In the genomic region with DNA sequence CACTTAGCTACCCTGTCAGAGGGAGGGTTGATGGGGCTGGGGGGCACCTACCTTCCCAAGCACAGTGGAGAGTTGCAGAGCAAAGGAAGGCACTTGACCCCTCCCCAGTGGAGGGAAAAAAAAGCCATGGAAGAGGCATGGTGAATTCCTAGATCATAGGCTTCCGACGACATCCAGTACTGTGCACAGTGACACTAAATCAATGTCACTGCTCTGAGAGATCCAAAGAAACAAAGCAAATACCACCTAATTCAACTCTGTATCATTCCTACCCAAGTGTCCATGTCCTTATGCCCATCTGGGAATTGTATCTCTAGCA, we compare ENCODE assay signal across 22 cellular contexts.
A peak's percentile ranks its signal among the peaks of the same experiment; 100 is the strongest.
DNase-seq lines count a peak whose midpoint lies in the region; TF ChIP-seq lines count a peak whose summit lies in the region.
"Had no signal": no experiment of that assay in that cellular context is flagged by ENCODE, and none has a peak within 500 bp of the region (broad histone marks: within the 10 kb centered on the region; RNA-seq: fewer than 3 reads in every experiment).

No MANE protein-coding gene starts in this region.

- H3F3A ChIP-seq in neural progenitor cell (ENCODE audit: low read depth): no peaks in the 10 kb centered on the region

- H3K9me3 ChIP-seq in esophagus (ENCODE audit: control insufficient read depth in 2 of 2, insufficient read depth in 1 of 2, low read depth in 1 of 2, low read length in 1 of 2): no peaks in the 10 kb centered on the region
- no peaks in the 10 kb centered on the region for H3K9me3 ChIP-seq in neural progenitor cell (ENCODE audit: low read depth)
- H3K9me3 ChIP-seq: A549; BE2C; BLaER1 treated with 17β-estradiol and CSF1 and Interleukin-3, amounts not matched to agents 10 nM and 100 nM; Caco-2 had no signal

- H3K4me2 ChIP-seq in neural progenitor cell: no peak overlapping the region
- H3K4me2 ChIP-seq: A549, GM23338 had no signal

- peaks cover 19% of the 10 kb centered on the region for H3K36me3 Mint-ChIP-seq in Calu3 (ENCODE audit: insufficient read depth, unreplicated experiment)
- H3K36me3 Mint-ChIP-seq in neural progenitor cell: no peaks in the 10 kb centered on the region
- H3K36me3 Mint-ChIP-seq: CD8-positive, alpha-beta T cell had no signal

- no TSS peak for BruUV-seq in Calu3 (replicated peaks; lab: Mats Ljungman, UMichigan)

- H3K27me3 Mint-ChIP-seq in Calu3 (ENCODE audit: unreplicated experiment) (no peaks in the 10 kb centered on the region), neural progenitor cell (ENCODE audit: insufficient read depth, low read depth) (peaks cover 2% of the 10 kb centered on the region)

- no peak overlapping the region for H2AFZ ChIP-seq in neural progenitor cell (replicated peaks)
- H2AFZ ChIP-seq: GM23338 had no signal

- H3K4me1 Mint-ChIP-seq in Calu3 (ENCODE audit: low read depth, unreplicated experiment) (peaks cover 48% of the 10 kb centered on the region), neural progenitor cell (peaks cover 32% of the 10 kb centered on the region)

- H3K9me3 Mint-ChIP-seq in Calu3 (ENCODE audit: low read depth, unreplicated experiment) (no peaks in the 10 kb centered on the region), neural progenitor cell (no peaks in the 10 kb centered on the region)
- H3K9me3 Mint-ChIP-seq: CD8-positive, alpha-beta T cell had no signal

- H3K9ac ChIP-seq in neural progenitor cell: no peak overlapping the region

- no peak for TF ChIP-seq CTCF in Calu3 (IDR thresholded peaks at IDR 0.05; ENCODE audit: unreplicated experiment)
- no peak for TF ChIP-seq CTCF in neural progenitor cell (IDR thresholded peaks at IDR 0.05)

- H3K36me3 ChIP-seq in esophagus (ENCODE audit: control insufficient read depth in 2 of 2, insufficient read depth in 2 of 2, low read length in 1 of 2) (peaks cover 0 to 3% of the 10 kb centered on the region in 2 donors), neural progenitor cell (no peaks in the 10 kb centered on the region)
- H3K36me3 ChIP-seq: BE2C; BLaER1 treated with 17β-estradiol and CSF1 and Interleukin-3, amounts not matched to agents 10 nM and 100 nM had no signal

- peak overlapping the region; percentile 40 to 72 for H3K27ac ChIP-seq in esophagus (ENCODE audit: low read depth in 2 of 2, low read length in 1 of 2)
- H3K27ac ChIP-seq in neural progenitor cell: no peak overlapping the region
- no peak overlapping the region for H3K27ac ChIP-seq in substantia nigra (ENCODE audit: low read depth, low read length, poor library complexity, severe bottlenecking)
- H3K27ac ChIP-seq: A549 had no signal

- intact Hi-C loops in Calu3 (cut with micrococcal nuclease; ENCODE audit: unreplicated experiment): no loop called here

- H3K79me2 ChIP-seq in neural progenitor cell (ENCODE audit: low read depth): no peaks in the 10 kb centered on the region

- H3K27ac Mint-ChIP-seq in Calu3 (ENCODE audit: unreplicated experiment) (peak overlapping the region; percentile 46), neural progenitor cell (peak overlapping the region; percentile 84)
- H3K27ac Mint-ChIP-seq: CD8-positive, alpha-beta T cell; GM23338; H9 had no signal

- no peak for DNase-seq in Calu3
- DNase-seq in left kidney (ENCODE audit: low read depth, low spot score): peak; percentile 52
- no peak for DNase-seq in neural progenitor cell (ENCODE audit: low spot score)
- DNase-seq in substantia nigra (lab: John Stamatoyannopoulos, UW): no peak
- no peak for DNase-seq in activated effector memory CD4-positive, alpha-beta T cell treated with Interleukin-2 at 50 U/mL for 16 hours
- no peak for DNase-seq in NCI-H510A (lab: John Stamatoyannopoulos, UW)
- DNase-seq: 8988T; ACHN; AML-193; BE2C; Caco-2; CD8-positive, alpha-beta T cell; DMS 273 treated with DMSO at 0.1 percent for 48 hours; DMS79; EL; GDM1; H9 had no signal

- H4K20me1 ChIP-seq in neural progenitor cell (ENCODE audit: low read depth): no peaks in the 10 kb centered on the region
- H4K20me1 ChIP-seq: BLaER1 treated with 17β-estradiol and CSF1 and Interleukin-3, amounts not matched to agents 10 nM and 100 nM had no signal

- 92 to 97% methylated on average over 2 of the region's 2 CpGs for WGBS in esophagus, 2 donors

- H3K4me3 Mint-ChIP-seq in Calu3 (ENCODE audit: low read depth, unreplicated experiment) (no peak overlapping the region), neural progenitor cell (no peak overlapping the region)
- H3K4me3 Mint-ChIP-seq: CD8-positive, alpha-beta T cell; GM23338; H9 had no signal

- H3K4me3 ChIP-seq in esophagus (ENCODE audit: low read depth in 1 of 2, low read length in 2 of 2) (no peak overlapping the region), neural progenitor cell (no peak overlapping the region)
- H3K4me3 ChIP-seq: A549; BLaER1 treated with 17β-estradiol and CSF1 and Interleukin-3, amounts not matched to agents 10 nM and 100 nM; GM12878; GM23338 had no signal

- H3K27me3 ChIP-seq in esophagus (ENCODE audit: control insufficient read depth in 1 of 2, insufficient read depth in 2 of 2, low read length in 2 of 2): no peaks in the 10 kb centered on the region
- no peaks in the 10 kb centered on the region for H3K27me3 ChIP-seq in neural progenitor cell
- H3K27me3 ChIP-seq: BE2C; BLaER1 treated with 17β-estradiol and CSF1 and Interleukin-3, amounts not matched to agents 10 nM and 100 nM had no signal

- CTCF ChIA-PET in Calu3 (lab: Charles Lee): no interaction called here

- H3K4me1 ChIP-seq in esophagus (ENCODE audit: control insufficient read depth in 2 of 2, insufficient read depth in 2 of 2, low read length in 1 of 2) (peaks cover 0 to 13% of the 10 kb centered on the region in 2 donors), neural progenitor cell (peaks cover 6% of the 10 kb centered on the region)
- H3K4me1 ChIP-seq: Caco-2 had no signal

Comparison
In these comparisons a context has a peak if more than half of its experiments do, and no peak if none do; other contexts are left out.
1. H3K27ac ChIP-seq: peak in esophagus (2 of 2); none in neural progenitor cell (single experiment) and substantia nigra (single experiment).